ENCODE assay signal across 9 cellular contexts in the genomic region with DNA sequence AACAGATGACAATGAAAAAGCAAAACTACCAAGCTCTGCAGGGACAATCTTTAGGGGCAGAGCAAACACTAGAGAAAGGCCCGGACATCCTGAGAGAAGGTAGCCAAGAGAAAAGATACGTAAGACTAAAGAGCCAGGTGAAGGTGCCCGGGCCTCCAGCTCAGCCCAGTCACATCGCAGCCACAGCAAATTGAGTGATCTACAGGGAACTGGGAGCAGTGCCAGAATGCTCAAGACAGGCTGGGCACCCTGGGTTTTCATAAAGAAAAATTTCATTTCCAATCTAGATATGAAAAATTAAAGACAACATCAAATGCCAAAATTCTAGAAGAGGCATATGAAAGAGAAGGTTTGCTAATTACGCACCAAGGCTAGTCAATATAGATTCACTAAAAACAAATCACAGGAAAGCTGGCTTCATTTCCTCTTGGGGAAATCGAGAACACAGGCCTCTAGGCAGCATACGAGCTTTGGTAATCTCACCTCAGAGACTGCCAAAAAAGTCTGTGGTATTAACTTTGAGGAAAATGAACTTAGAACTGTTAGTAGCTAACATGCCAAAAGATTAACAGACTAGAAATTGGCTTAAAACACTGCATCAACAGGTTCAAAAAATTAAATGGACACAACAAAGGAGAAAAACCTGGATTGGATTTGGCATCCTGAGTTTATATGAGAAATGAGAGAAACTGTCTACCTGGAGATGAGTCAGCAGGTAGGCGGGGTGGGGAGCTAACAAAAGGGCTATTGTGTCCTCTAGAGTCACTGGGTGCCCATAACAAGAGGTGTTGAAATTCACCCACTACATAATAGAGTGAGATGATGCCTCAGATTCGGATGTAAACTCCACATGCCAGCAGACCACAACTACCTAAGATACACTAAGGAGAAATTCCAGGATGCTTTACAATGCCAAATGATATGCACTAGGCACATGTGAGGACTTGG. TPM values are rescaled to one million over a fixed set of nuclear protein-coding genes. Genes with fewer than 3 reads are reported as not detected.
A peak's percentile ranks its signal among the peaks of the same experiment; 100 is the strongest.
DNase-seq lines count a peak whose midpoint lies in the region; ATAC-seq lines count a peak whose summit lies in the region.
"Had no signal": no experiment of that assay in that cellular context is flagged by ENCODE, and none has a peak within 500 bp of the region (broad histone marks: within the 10 kb centered on the region; RNA-seq: fewer than 3 reads in every experiment).

No MANE protein-coding gene starts in this region.

- no peak overlapping the region for H3K14ac ChIP-seq in trophoblast cell (ENCODE audit: low read length)

- H3K9me2 ChIP-seq in GM23248 (ENCODE audit: insufficient read depth), result no peaks in the 10 kb centered on the region

- H2AK5ac ChIP-seq in trophoblast cell (ENCODE audit: low read length), result no peak overlapping the region

- H3K9me3 ChIP-seq in GM23248 (ENCODE audit: low read depth), result no peaks in the 10 kb centered on the region
- H3K9me3 ChIP-seq in trophoblast cell (ENCODE audit: insufficient read depth, low read depth, low read length), result no peaks in the 10 kb centered on the region

- H4K8ac ChIP-seq in trophoblast cell (ENCODE audit: low read depth, low read length), result no peak overlapping the region

- H3K4me1 ChIP-seq in GM23248 (ENCODE audit: insufficient read depth), result peaks cover 26% of the 10 kb centered on the region
- peaks cover 6 to 8% of the 10 kb centered on the region in 2 experiments for H3K4me1 ChIP-seq in trophoblast cell (ENCODE audit: control insufficient read depth in 1 of 2, insufficient read depth in 2 of 2, low read length in 2 of 2)

- H3K36me3 ChIP-seq in GM23248 (ENCODE audit: low read depth), result peaks cover 18% of the 10 kb centered on the region; the same call in 1 of the 2 replicates
- peaks cover 9 to 19% of the 10 kb centered on the region in 2 experiments for H3K36me3 ChIP-seq in trophoblast cell (ENCODE audit: control insufficient read depth in 1 of 2, insufficient read depth in 2 of 2, low read length in 2 of 2)

- peak overlapping the region; percentile 88 for H3K4ac ChIP-seq in trophoblast cell (ENCODE audit: low read depth, low read length)

- no peak for ATAC-seq in GM19397 (IDR thresholded peaks at IDR 0.05; ENCODE audit: unreplicated experiment)

- H3K4me3 ChIP-seq in GM23248 (no peak overlapping the region), trophoblast cell (ENCODE audit: low read depth, low read length) (no peak overlapping the region)

- H3K18ac ChIP-seq in trophoblast cell (ENCODE audit: low read length), result no peak overlapping the region

- peaks cover 16% of the 10 kb centered on the region; the same call in 1 of the 2 replicates for H3F3A ChIP-seq in GM23248 (ENCODE audit: insufficient read depth)

- no peak overlapping the region for H2BK120ac ChIP-seq in trophoblast cell (ENCODE audit: insufficient read depth, low read length, poor library complexity)

- H3K27ac ChIP-seq in GM23248 (peak overlapping the region; percentile 30; the same call in 1 of the 2 replicates), epithelial cell of prostate (peak overlapping the region; percentile 91), trophoblast cell (ENCODE audit: low read depth, low read length) (no peak overlapping the region)

- no peak overlapping the region for H4K12ac ChIP-seq in trophoblast cell (ENCODE audit: low read depth, low read length)

- no peaks in the 10 kb centered on the region for H3K27me3 ChIP-seq in GM23248 (replicated peaks; ENCODE audit: insufficient read depth)
- no peaks in the 10 kb centered on the region for H3K27me3 ChIP-seq in trophoblast cell (ENCODE audit: insufficient read depth, low read length)

- DNase-seq in GM23248, result peak; percentile 53
- DNase-seq in NCI-H2196 (lab: John Stamatoyannopoulos, UW; ENCODE audit: unreplicated experiment), result peak; percentile 45
- peak; percentile 98 for DNase-seq in epithelial cell of prostate (ENCODE audit: low read depth, low spot score)
- DNase-seq in trophoblast cell, result peak; percentile 38 to 41
- no peak for DNase-seq in central memory CD4-positive, alpha-beta T cell
- DNase-seq in GOT3 (lab: John Stamatoyannopoulos, UW), result no peak
- DNase-seq in germinal center (ENCODE audit: low spot score), result no peak
- DNase-seq: T1000 had no signal

- H3K4me2 ChIP-seq in GM23248 (ENCODE audit: unreplicated experiment), result no peak overlapping the region
- H3K4me2 ChIP-seq in trophoblast cell (ENCODE audit: low read length), result no peak overlapping the region

- H3K23ac ChIP-seq in trophoblast cell (ENCODE audit: low read length), result no peak overlapping the region

- in situ Hi-C loops in GM23248 (cut with MboI), result no loop called here

- H4K91ac ChIP-seq in trophoblast cell (ENCODE audit: low read depth, low read length), result no peak overlapping the region

- H2BK12ac ChIP-seq in trophoblast cell (ENCODE audit: low read length), result no peak overlapping the region

- WGBS in GM23248 (ENCODE audit: low coverage in 1 of 2, low lambda C conversion rate in 2 of 2, missing lambda C conversion rate in 2 of 2), 2 experiments, result 83 to 85% methylated on average over 9 of the region's 9 CpGs
- WGBS in trophoblast cell (ENCODE audit: extremely low coverage, insufficient coverage, insufficient read length), result no CpG with 5 or more reads among the region's 9 CpGs

- peaks cover 1% of the 10 kb centered on the region for H3K79me1 ChIP-seq in trophoblast cell (ENCODE audit: low read length)

- H3K9ac ChIP-seq in GM23248, result no peak overlapping the region
- no peak overlapping the region for H3K9ac ChIP-seq in trophoblast cell (ENCODE audit: low read length)

- H4K20me1 ChIP-seq in GM23248 (ENCODE audit: insufficient read depth), result peaks cover 11% of the 10 kb centered on the region

- H3K79me2 ChIP-seq in GM23248 (ENCODE audit: insufficient read depth) (peaks cover 97% of the 10 kb centered on the region), trophoblast cell (ENCODE audit: control insufficient read depth, insufficient read depth, low read length, poor library complexity) (peaks cover 22% of the 10 kb centered on the region)

- no peak overlapping the region for H2AFZ ChIP-seq in GM23248
- no peak overlapping the region for H2AFZ ChIP-seq in trophoblast cell (ENCODE audit: insufficient read depth, low read length, poor library complexity)

- H2BK5ac ChIP-seq in trophoblast cell (ENCODE audit: low read depth, low read length, poor library complexity), result no peak overlapping the region

RNA-seq across cellular contexts. Expression of a gene that starts 6.6 kb away (rescaled TPM):
- total RNA-seq in GM23248 (2014; rRNA removed; shearing (Covaris generic)), result 34.1 and 39.9 TPM in 2 replicates
- 33.4 and 42.7 TPM in 2 replicates for polyA plus RNA-seq in GM23248 (2016; fragmentation: Nextera tagmentation; extraction: Ambion mirVana)
- polyA plus RNA-seq in trophoblast cell (2013), result 58.8 and 60.1 TPM in 2 replicates

Comparison
In these comparisons a context has a peak if more than half of its experiments do, and no peak if none do; other contexts are left out.
1. DNase-seq: peak in GM23248 (single experiment), NCI-H2196 (single experiment), epithelial cell of prostate (single experiment) and trophoblast cell (2 of 2); none in central memory CD4-positive, alpha-beta T cell (single experiment), GOT3 (single experiment) and germinal center (single experiment).